In genomic region chr18:2961828-2962227, GRCh38 we compare ENCODE assay signal across 8 cellular contexts. TPM values are rescaled to one million over a fixed set of nuclear protein-coding genes. Genes with fewer than 3 reads are reported as not detected.
DNase-seq lines count a peak whose midpoint lies in the region; ATAC-seq and TF ChIP-seq lines count a peak whose summit lies in the region.

No MANE protein-coding gene starts in this region.

- WGBS in esophagus muscularis mucosa: 45% methylated on average over 5 of the region's 5 CpGs
- 49 to 57% (median 53%) methylated on average over 5 of the region's 5 CpGs for WGBS in psoas muscle, 3 donors

- H3K4me1 ChIP-seq in OCI-LY3 (ENCODE audit: low read length) (peaks cover 97% of the 10 kb centered on the region), esophagus muscularis mucosa (peaks cover 29 to 53% (median 45%) of the 10 kb centered on the region in 4 donors), psoas muscle (peaks cover 26% of the 10 kb centered on the region)

- H3K9ac ChIP-seq in OCI-LY3 (ENCODE audit: low read length): peak overlapping the region; percentile 97

- peak overlapping the region; percentile 12; the same call in 1 of the 2 replicates for H3K4me3 ChIP-seq in GM12864 (ENCODE audit: low read depth, low read length)
- H3K4me3 ChIP-seq in OCI-LY3 (ENCODE audit: low read length): peak overlapping the region; percentile 37; the same call in 1 of the 2 replicates
- no peak overlapping the region for H3K4me3 ChIP-seq in esophagus muscularis mucosa
- no peak overlapping the region for H3K4me3 ChIP-seq in psoas muscle

- H3K4me2 ChIP-seq in OCI-LY3 (ENCODE audit: low read length): peak overlapping the region; percentile 67

- peaks cover 71% of the 10 kb centered on the region for H3K79me2 ChIP-seq in OCI-LY3 (ENCODE audit: low read length)

- no peaks in the 10 kb centered on the region for H4K20me1 ChIP-seq in OCI-LY3 (ENCODE audit: insufficient read depth, low read length)

- H3K27me3 ChIP-seq in OCI-LY3 (ENCODE audit: low read depth, low read length): no peaks in the 10 kb centered on the region
- no peaks in the 10 kb centered on the region for H3K27me3 ChIP-seq in esophagus muscularis mucosa
- no peaks in the 10 kb centered on the region for H3K27me3 ChIP-seq in psoas muscle (ENCODE audit: insufficient read depth in 3 of 3, low read length in 2 of 3)

- H3K36me3 ChIP-seq in OCI-LY3 (replicated peaks; ENCODE audit: low read depth, low read length): peaks cover 25% of the 10 kb centered on the region
- no peaks in the 10 kb centered on the region for H3K36me3 ChIP-seq in esophagus muscularis mucosa
- no peaks in the 10 kb centered on the region for H3K36me3 ChIP-seq in psoas muscle (ENCODE audit: insufficient read depth in 1 of 2, low read depth in 1 of 2)

- H2AFZ ChIP-seq in OCI-LY3 (ENCODE audit: low read depth, low read length): no peak overlapping the region

- TF ChIP-seq EP300 in esophagus muscularis mucosa (IDR thresholded peaks at IDR 0.05): no peak

- H3K9me3 ChIP-seq in OCI-LY3 (ENCODE audit: insufficient read depth, low read length) (no peaks in the 10 kb centered on the region), esophagus muscularis mucosa (no peaks in the 10 kb centered on the region), psoas muscle (no peaks in the 10 kb centered on the region)

- intact Hi-C loops in esophagus muscularis mucosa (cut with DNase I) (no loop called here), psoas muscle (cut with DNase I) (no loop called here)

- H3K27ac ChIP-seq in OCI-LY3 (ENCODE audit: low read length) (peak overlapping the region; percentile 99), esophagus muscularis mucosa (replicated peaks in 1 of 4) (peak overlapping the region; percentile 48 to 62 (median 56)), psoas muscle (peak overlapping the region; percentile 39)

- ATAC-seq in psoas muscle: peak; percentile 46 to 67 (median 58)
- no peak for ATAC-seq in HG03159 (IDR thresholded peaks at IDR 0.05; ENCODE audit: unreplicated experiment)
- ATAC-seq in GM21825 (IDR thresholded peaks at IDR 0.05; ENCODE audit: unreplicated experiment): no peak

- TF ChIP-seq CTCF in GM12864 (IDR thresholded peaks at IDR 0.05; ENCODE audit: low read depth, low read length, missing control alignments): no peak
- no peak for TF ChIP-seq CTCF in OCI-LY3 (IDR thresholded peaks at IDR 0.05; ENCODE audit: low read depth, low read length)
- TF ChIP-seq CTCF in esophagus muscularis mucosa (IDR thresholded peaks at IDR 0.05): no peak
- no peak for TF ChIP-seq CTCF in psoas muscle (IDR thresholded peaks at IDR 0.05)

- no peak for DNase-seq in GM12864 (ENCODE audit: low read depth)
- DNase-seq in esophagus muscularis mucosa (ENCODE audit: extremely low spot score): no peak
- no peak for DNase-seq in psoas muscle
- no peak for DNase-seq in effector CD4-positive, alpha-beta T cell
- no peak for DNase-seq in NCI-H1105 (lab: John Stamatoyannopoulos, UW)

- no peak for TF ChIP-seq POLR2A in esophagus muscularis mucosa (IDR thresholded peaks at IDR 0.05; ENCODE audit: low read depth)

RNA-seq across cellular contexts. Expression of gene LPIN2, which starts 51.1 kb away (rescaled TPM):
- total RNA-seq in esophagus muscularis mucosa (10 to 100 TPM; 15.4 to 26.9 (median 24.8) TPM), psoas muscle (1 to 10 TPM; 4.4 to 5.2 (median 4.9) TPM)
- 1 to 10 TPM; 1.5 to 3.9 (median 3.6) TPM for polyA plus RNA-seq in psoas muscle

Comparison
In these comparisons a context has a peak if more than half of its experiments do, and no peak if none do; other contexts are left out.
1. H3K4me3 ChIP-seq: peak in GM12864 (single experiment) and OCI-LY3 (single experiment); none in esophagus muscularis mucosa (0 of 4) and psoas muscle (single experiment).
2. H3K27ac ChIP-seq: peak in every context shown above with its lines; median percentile 99 in OCI-LY3; 56 in esophagus muscularis mucosa; 39 in psoas muscle.
3. ATAC-seq: peak in psoas muscle (4 of 4); none in HG03159 (single experiment) and GM21825 (single experiment).